Comparison of ENCODE assay signal across 13 cellular contexts in the genomic region with DNA sequence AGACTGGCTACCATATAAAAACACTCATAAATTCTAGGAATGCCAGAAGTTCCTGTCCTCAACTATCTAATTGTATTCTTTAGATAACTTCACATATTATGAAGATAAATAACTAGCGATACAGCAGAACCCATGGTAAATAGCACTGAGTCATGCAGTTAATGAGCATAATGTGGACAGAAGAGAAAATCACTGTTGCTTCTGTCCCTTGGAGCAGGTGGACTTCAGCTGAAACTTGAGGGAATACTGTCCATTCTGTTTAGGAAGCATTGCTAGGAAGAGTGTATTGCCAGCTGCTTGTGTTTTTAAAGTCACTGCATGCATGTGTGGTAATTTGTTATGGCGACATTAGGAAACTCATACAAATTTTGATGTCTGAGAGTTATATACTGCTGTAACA.
"Had no signal": no experiment of that assay in that cellular context is flagged by ENCODE, and none has a peak within 500 bp of the region (broad histone marks: within the 10 kb centered on the region; RNA-seq: fewer than 3 reads in every experiment).

No MANE protein-coding gene starts in this region.

- DNase-seq: activated CD4-positive, alpha-beta T cell treated with anti-CD3 and anti-CD28 coated beads, Interleukin-2, amount 50 U/mL, for 48 hours; amniotic stem cell; body of pancreas; caudate nucleus; erythroblast; heart right ventricle; immature natural killer cell; left ventricle myocardium superior; naive B cell; retina; stimulated activated naive B cell treated with anti-CD40 and anti-IgM and Interleukin-4, amounts not matched to agents 10 μg/mL and 1 μg/mL and 100 μg/mL, for 72 hours; T-helper 2 cell; upper lobe of right lung had no signal

- H3K4me1 ChIP-seq: body of pancreas had no signal

- H3K9me3 ChIP-seq: body of pancreas, upper lobe of right lung had no signal

- ATAC-seq: body of pancreas; heart right ventricle; left ventricle myocardium superior; stimulated activated naive B cell treated with anti-CD40 and anti-IgM and Interleukin-4, amounts not matched to agents 10 μg/mL and 1 μg/mL and 100 μg/mL, for 72 hours; upper lobe of right lung had no signal

- H3K27ac ChIP-seq: body of pancreas, heart right ventricle, upper lobe of right lung had no signal

- H3K36me3 ChIP-seq: heart right ventricle, upper lobe of right lung had no signal

- H3K27me3 ChIP-seq: body of pancreas, heart right ventricle, upper lobe of right lung had no signal

- H3K4me3 ChIP-seq: body of pancreas, heart right ventricle, upper lobe of right lung had no signal
